ENCODE assay signal across 8 cellular contexts in the genomic region with DNA sequence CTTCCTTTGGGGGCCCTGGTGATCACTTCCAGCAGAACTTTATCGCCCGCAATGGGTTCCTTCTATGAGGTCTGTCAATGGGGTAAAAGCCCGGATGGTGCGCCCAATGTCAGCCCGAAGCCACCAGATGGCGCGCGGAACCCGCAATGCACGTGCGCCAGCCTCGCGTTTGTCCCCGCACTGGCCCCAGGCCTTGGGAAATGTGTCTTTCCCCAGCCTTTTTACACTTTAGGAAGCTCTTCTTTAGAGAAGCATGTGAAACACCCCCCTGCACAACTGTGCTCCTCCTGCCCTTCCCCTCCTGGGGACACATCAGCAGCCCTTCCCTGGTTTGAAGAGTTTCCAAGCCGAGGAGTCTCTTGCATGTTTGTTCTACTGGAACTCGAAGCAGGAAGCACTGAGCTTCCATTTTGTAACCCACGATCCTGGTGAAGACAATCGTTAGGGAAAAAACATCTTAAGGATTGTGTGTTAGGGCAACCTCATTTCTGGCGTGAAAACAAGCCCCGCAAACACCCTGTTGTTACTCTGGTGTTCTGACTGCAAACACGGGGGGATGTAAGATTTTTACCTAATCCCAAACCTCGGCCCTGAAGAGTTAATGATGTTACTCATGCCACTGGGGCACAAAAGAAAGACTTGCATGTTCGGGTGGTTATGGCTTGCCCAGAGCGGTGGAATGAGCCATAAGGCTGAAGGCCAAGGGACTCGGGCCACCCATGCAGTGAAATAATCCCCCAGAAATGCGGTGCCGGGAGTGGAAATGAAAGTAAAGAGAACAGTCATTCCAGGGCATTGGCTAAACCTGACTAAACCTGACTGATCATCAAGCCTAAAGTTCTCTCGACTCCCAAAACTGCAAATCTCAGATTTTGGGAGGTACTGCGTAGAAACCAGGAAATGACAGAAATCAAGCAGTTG. TPM values are rescaled to one million over a fixed set of nuclear protein-coding genes. Genes with fewer than 3 reads are reported as not detected.
DNase-seq lines count a peak whose midpoint lies in the region; ATAC-seq and TF ChIP-seq lines count a peak whose summit lies in the region.

No MANE protein-coding gene starts in this region.

- ATAC-seq in CD4-positive, alpha-beta T cell (ENCODE audit: poor library complexity) = peak; percentile 99
- ATAC-seq in GM21447 (IDR thresholded peaks at IDR 0.05; ENCODE audit: unreplicated experiment) (peak; percentile 37), omental fat pad (ENCODE audit: low FRiP score) (peak; percentile 76)

- intact Hi-C loops in CD4-positive, alpha-beta T cell (cut with DNase I, micrococcal nuclease) = loop anchor here (1.0 to 10.0 kb wide), 6 partner anchors 99 to 918 kb away; no protein-coding TSS in a partner anchor

- H3K79me2 ChIP-seq in MM.1S (ENCODE audit: low read length) = no peaks in the 10 kb centered on the region

- CTCF ChIA-PET in CD4-positive, alpha-beta T cell (lab: Charles Lee) = interaction anchor here (0.8 to 2.9 kb wide), 5 partner anchors 98 to 584 kb away, joined by 3 to 13 read pairs (median 3); no protein-coding TSS in a partner anchor

- peak overlapping the region; percentile 86 for H2AFZ ChIP-seq in MM.1S (ENCODE audit: low read length)

- no peak overlapping the region for H3K4me3 Mint-ChIP-seq in CD4-positive, alpha-beta T cell

- no peak overlapping the region for H3K27ac ChIP-seq in CD4-positive, alpha-beta T cell (ENCODE audit: low read depth, low read length)
- peak overlapping the region; percentile 21; the same call in 1 of the 2 replicates for H3K27ac ChIP-seq in MM.1S (ENCODE audit: low read length)
- peak overlapping the region; percentile 94 for H3K27ac ChIP-seq in substantia nigra (ENCODE audit: low read depth, low read length, poor library complexity, severe bottlenecking)

- H3K4me3 ChIP-seq in MM.1S (ENCODE audit: low read length) = peak overlapping the region; percentile 42

- no peaks in the 10 kb centered on the region for H3K36me3 ChIP-seq in MM.1S (replicated peaks; ENCODE audit: insufficient read depth, low read length)

- no peaks in the 10 kb centered on the region for H3K36me3 Mint-ChIP-seq in CD4-positive, alpha-beta T cell (ENCODE audit: low read depth)

- H3K9me3 Mint-ChIP-seq in CD4-positive, alpha-beta T cell = no peaks in the 10 kb centered on the region

- H3K4me2 ChIP-seq in MM.1S (ENCODE audit: low read depth, low read length) = peak overlapping the region; percentile 73

- peaks cover 28% of the 10 kb centered on the region for H3K4me1 ChIP-seq in MM.1S (ENCODE audit: low read length)

- TF ChIP-seq CTCF in CD4-positive, alpha-beta T cell (IDR thresholded peaks at IDR 0.05) = peak; percentile 88
- peak; percentile 98 for TF ChIP-seq CTCF in MM.1S (IDR thresholded peaks at IDR 0.05; ENCODE audit: low read length)
- peak in 1 of 3 donors; percentile 89 for TF ChIP-seq CTCF in omental fat pad (IDR thresholded peaks at IDR 0.05)

- H3K27ac Mint-ChIP-seq in CD4-positive, alpha-beta T cell = no peak overlapping the region

- in situ Hi-C loops in SK-MEL-5 (cut with HindIII; ENCODE audit: low pct_unique_long_range_greater_than_20kb, low sequenced_read_pairs) = no loop called here

- H4K20me1 ChIP-seq in MM.1S (ENCODE audit: insufficient read depth, low read length) = no peaks in the 10 kb centered on the region

- H3F3A ChIP-seq in MM.1S (ENCODE audit: insufficient read depth, low read length) = peaks cover 14% of the 10 kb centered on the region

- no peaks in the 10 kb centered on the region for H3K27me3 Mint-ChIP-seq in CD4-positive, alpha-beta T cell

- H3K27me3 ChIP-seq in CD4-positive, alpha-beta T cell (ENCODE audit: control insufficient read depth, insufficient read depth, low read length) = no peaks in the 10 kb centered on the region
- no peaks in the 10 kb centered on the region for H3K27me3 ChIP-seq in MM.1S (replicated peaks; ENCODE audit: insufficient read depth, low read length)

- peak overlapping the region; percentile 56 for H3K9ac ChIP-seq in MM.1S (ENCODE audit: low read length)

- H3K9me3 ChIP-seq in CD4-positive, alpha-beta T cell (ENCODE audit: control insufficient read depth, low read length) = no peaks in the 10 kb centered on the region
- H3K9me3 ChIP-seq in MM.1S (replicated peaks; ENCODE audit: insufficient read depth, low read length) = no peaks in the 10 kb centered on the region

- POLR2A ChIA-PET in CD4-positive, alpha-beta T cell (lab: Charles Lee) = no interaction called here

- H3K9me2 ChIP-seq in MM.1S (replicated peaks; ENCODE audit: insufficient read depth, low read length) = no peaks in the 10 kb centered on the region

- peak; percentile 67 to 88 (median 78) for DNase-seq in CD4-positive, alpha-beta T cell
- DNase-seq in MM.1S (peak; percentile 86), SK-MEL-5 (ENCODE audit: low read depth, low spot score) (peak; percentile 89), foreskin melanocyte (peak; percentile 81), omental fat pad (ENCODE audit: low spot score) (peak; percentile 89), substantia nigra (lab: John Stamatoyannopoulos, UW) (peak; percentile 44 to 95 (median 85))
- DNase-seq in activated naive CD4-positive, alpha-beta T cell treated with Interleukin-2 at 50 U/mL for 16 hours = peak; percentile 85

- peaks cover 8% of the 10 kb centered on the region for H3K4me1 Mint-ChIP-seq in CD4-positive, alpha-beta T cell (ENCODE audit: low read depth)

RNA-seq across cellular contexts. Expression of a gene that starts 20.4 kb away (rescaled TPM):
- 10 to 100 TPM; 38.4 to 40.9 TPM for total RNA-seq in CD4-positive, alpha-beta T cell
- 39.9 and 42.8 TPM in 2 replicates for total RNA-seq in SK-MEL-5 (2014; rRNA removed; shearing (Covaris generic))
- 17.6 and 39.9 TPM in 2 replicates for polyA plus RNA-seq in SK-MEL-5 (2015; cell fraction: cytosol; rRNA removed)
- 199 and 257 TPM in 2 replicates for polyA plus RNA-seq in SK-MEL-5 (2015; cell fraction: nucleus; rRNA removed)
- 10 to 100 TPM; 12.1 to 26.0 (median 13.6) TPM for total RNA-seq in omental fat pad

Comparison
In these comparisons a context has a peak if more than half of its experiments do, and no peak if none do; other contexts are left out.
1. ATAC-seq: peak in every context shown above with its lines; median percentile 99 in CD4-positive, alpha-beta T cell; 76 in omental fat pad; 37 in GM21447.